1 cellular context compared by ENCODE assay signal in the genomic region with DNA sequence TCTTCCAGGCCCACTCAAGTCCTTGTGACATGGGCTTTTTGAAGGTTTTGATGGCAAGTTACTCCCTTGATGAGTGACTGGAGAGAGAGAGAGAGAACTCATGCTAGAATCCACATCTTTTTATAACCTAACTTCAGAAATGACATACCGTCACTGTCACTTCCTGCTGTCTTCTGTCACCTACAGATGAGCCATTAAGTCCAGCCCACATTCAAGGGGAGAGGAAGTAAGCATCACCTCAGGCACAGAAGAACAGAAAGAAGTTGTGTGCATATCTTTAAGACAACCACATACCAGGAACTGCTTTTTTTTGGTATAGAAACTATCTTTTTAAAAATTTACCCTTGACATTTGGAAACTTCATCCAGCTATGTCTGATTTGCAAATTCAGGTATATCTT.
TF ChIP-seq lines count a peak whose summit lies in the region.

No MANE protein-coding gene starts in this region.

TF ChIP-seq in HCT116, 20 proteins besides CTCF, POLR2A, EP300 and RAD21 (continued from another document):
- TF ChIP-seq REST (IDR thresholded peaks at IDR 0.05; ENCODE audit: low read depth) (no peak), EGR1 (IDR thresholded peaks at IDR 0.05; ENCODE audit: low read depth) (no peak), MAX (IDR thresholded peaks at IDR 0.05) (no peak), ELF1 (IDR thresholded peaks at IDR 0.05; ENCODE audit: borderline replicate concordance, low read depth) (no peak), EZH2phosphoT487 (IDR thresholded peaks at IDR 0.05; ENCODE audit: borderline replicate concordance) (no peak), TCF7L2 (IDR thresholded peaks at IDR 0.05; ENCODE audit: borderline replicate concordance, extremely low read depth, insufficient read depth, insufficient read length) (no peak), ZFX (IDR thresholded peaks at IDR 0.05) (no peak), ATF3 (IDR thresholded peaks at IDR 0.05) (no peak), FOSL1 (IDR thresholded peaks at IDR 0.05; ENCODE audit: low read depth) (no peak), SRF (IDR thresholded peaks at IDR 0.05; ENCODE audit: low read depth) (no peak), POLR2AphosphoS5 (IDR thresholded peaks at IDR 0.05; ENCODE audit: low read depth, low read length) (no peak), SP1 (IDR thresholded peaks at IDR 0.05; ENCODE audit: low read depth) (no peak), SIN3A (IDR thresholded peaks at IDR 0.05; ENCODE audit: low read depth) (no peak), YY1 (IDR thresholded peaks at IDR 0.05; ENCODE audit: extremely low read depth, insufficient replicate concordance, low read depth, low read length) (no peak), JUND (IDR thresholded peaks at IDR 0.05) (no peak), EZH2 (IDR thresholded peaks at IDR 0.05) (no peak), CBX3 (IDR thresholded peaks at IDR 0.05; ENCODE audit: low read depth) (no peak), ZBTB33 (IDR thresholded peaks at IDR 0.05; ENCODE audit: extremely low read depth, insufficient replicate concordance, low read length) (no peak)
